In genomic region chr9:106284300-106284699, GRCh38 we compare ENCODE assay signal across 11 cellular contexts.
DNase-seq lines count a peak whose midpoint lies in the region; ATAC-seq and TF ChIP-seq lines count a peak whose summit lies in the region.
"Had no signal": no experiment of that assay in that cellular context is flagged by ENCODE, and none has a peak within 500 bp of the region (broad histone marks: within the 10 kb centered on the region; RNA-seq: fewer than 3 reads in every experiment).

No MANE protein-coding gene starts in this region.

- ATAC-seq in GM23338 (peak; percentile 81), HG03025 (IDR thresholded peaks at IDR 0.05; ENCODE audit: low FRiP score, unreplicated experiment) (no peak)
- ATAC-seq: left lung had no signal

- H3K27me3 ChIP-seq in GM23338 (ENCODE audit: insufficient read depth) (no peaks in the 10 kb centered on the region), neural progenitor cell (no peaks in the 10 kb centered on the region), spleen (replicated peaks in 1 of 7) (no peaks in the 10 kb centered on the region)
- H3K27me3 ChIP-seq: left lung, right lobe of liver had no signal

- H3K9me3 ChIP-seq in neural progenitor cell (ENCODE audit: low read depth) (no peaks in the 10 kb centered on the region), spleen (peaks cover 0 to 6% (median 0%) of the 10 kb centered on the region in 8 donors)
- H3K9me3 ChIP-seq: left lung, right lobe of liver had no signal

- H3K4me3 ChIP-seq in GM23338 (no peak overlapping the region), epithelial cell of esophagus (ENCODE audit: low read length) (no peak overlapping the region), neural progenitor cell (no peak overlapping the region), spleen (no peak overlapping the region)
- H3K4me3 ChIP-seq: left lung, right lobe of liver, SK-N-MC had no signal

- H3K36me3 Mint-ChIP-seq in GM23338 (ENCODE audit: low read depth) (no peaks in the 10 kb centered on the region), neural progenitor cell (no peaks in the 10 kb centered on the region)

- H3K36me3 ChIP-seq in GM23338 (ENCODE audit: insufficient read depth) (no peaks in the 10 kb centered on the region), neural progenitor cell (peaks cover 4% of the 10 kb centered on the region), spleen (no peaks in the 10 kb centered on the region)
- H3K36me3 ChIP-seq: left lung, right lobe of liver had no signal

- H3K4me3 Mint-ChIP-seq in GM23338 = no peak overlapping the region
- no peak overlapping the region for H3K4me3 Mint-ChIP-seq in neural progenitor cell

- H4K20me1 ChIP-seq in GM23338 (replicated peaks; ENCODE audit: insufficient read depth) (no peaks in the 10 kb centered on the region), neural progenitor cell (ENCODE audit: low read depth) (no peaks in the 10 kb centered on the region)

- TF ChIP-seq CTCF in GM23338 (conservative IDR thresholded peaks at IDR 0.05; ENCODE audit: low read depth in 2 of 2) = peak; percentile 54 to 75
- TF ChIP-seq CTCF in epithelial cell of esophagus (IDR thresholded peaks at IDR 0.05; ENCODE audit: insufficient read depth, low read depth, low read length, missing control alignments) = peak; percentile 13
- peak; percentile 63 for TF ChIP-seq CTCF in neural progenitor cell (IDR thresholded peaks at IDR 0.05)
- no peak for TF ChIP-seq CTCF in spleen (IDR thresholded peaks at IDR 0.05 in 8 of 11, conservative IDR thresholded peaks at IDR 0.05 in 3 of 11)

- H3K4me1 ChIP-seq in GM23338 (ENCODE audit: insufficient read depth) (no peaks in the 10 kb centered on the region), neural progenitor cell (peaks cover 27% of the 10 kb centered on the region), spleen (peaks cover 0 to 4% (median 0%) of the 10 kb centered on the region in 6 donors)
- H3K4me1 ChIP-seq: left lung, right lobe of liver had no signal

- no peaks in the 10 kb centered on the region for H3K9me2 ChIP-seq in GM23338 (ENCODE audit: insufficient read depth)

- H3K79me2 ChIP-seq in GM23338 (replicated peaks; ENCODE audit: insufficient read depth) (no peaks in the 10 kb centered on the region), neural progenitor cell (ENCODE audit: low read depth) (no peaks in the 10 kb centered on the region)

- no peak overlapping the region for H3K27ac ChIP-seq in GM23338 (ENCODE audit: low read depth)
- H3K27ac ChIP-seq in neural progenitor cell = no peak overlapping the region
- no peak overlapping the region for H3K27ac ChIP-seq in spleen
- H3K27ac ChIP-seq: left lung, right lobe of liver, SK-N-MC had no signal

- no peaks in the 10 kb centered on the region for H3F3A ChIP-seq in GM23338 (replicated peaks; ENCODE audit: low read depth)
- peaks cover 6% of the 10 kb centered on the region for H3F3A ChIP-seq in neural progenitor cell (ENCODE audit: low read depth)

- WGBS in spleen, 5 donors = 76 to 90% (median 87%) methylated on average over 4 of the region's 4 CpGs

- H3K4me1 Mint-ChIP-seq in GM23338 (peaks cover 23% of the 10 kb centered on the region), neural progenitor cell (peaks cover 19% of the 10 kb centered on the region)

- H3K9ac ChIP-seq in neural progenitor cell = no peak overlapping the region

- H3K9me3 Mint-ChIP-seq in GM23338 = no peaks in the 10 kb centered on the region; the same call in 2 of the 3 replicates
- peaks cover 2% of the 10 kb centered on the region for H3K9me3 Mint-ChIP-seq in neural progenitor cell

- H3K27ac Mint-ChIP-seq in GM23338 (no peak overlapping the region), neural progenitor cell (no peak overlapping the region)

- intact Hi-C loops in spleen (cut with DNase I; ENCODE audit: low total_unique reads) = no loop called here

- no peaks in the 10 kb centered on the region for H3K27me3 Mint-ChIP-seq in GM23338 (ENCODE audit: insufficient read depth, low read depth, poor library complexity)
- no peaks in the 10 kb centered on the region for H3K27me3 Mint-ChIP-seq in neural progenitor cell (ENCODE audit: insufficient read depth, low read depth)

- no peak overlapping the region for H2AFZ ChIP-seq in GM23338
- H2AFZ ChIP-seq in neural progenitor cell (replicated peaks) = peak overlapping the region; percentile 71

- DNase-seq in GM23338 (ENCODE audit: low spot score) = peak; percentile 63
- DNase-seq in NCI-H1694 (lab: John Stamatoyannopoulos, UW) = peak; percentile 11
- DNase-seq in epithelial cell of esophagus (ENCODE audit: low read depth) = peak; percentile 4
- peak; percentile 62 for DNase-seq in neural progenitor cell (ENCODE audit: low spot score)
- DNase-seq in spleen = no peak
- DNase-seq in NCI-H2029 treated with DMSO at 0.1 percent for 48 hours (lab: John Stamatoyannopoulos, UW) = no peak
- DNase-seq: left lung, NCI-H2227 treated with DMSO at 0.1 percent for 48 hours, right lobe of liver had no signal

- TF ChIP-seq POLR2A in spleen (IDR thresholded peaks at IDR 0.05) = no peak

- H3K4me2 ChIP-seq in GM23338 (no peak overlapping the region), neural progenitor cell (no peak overlapping the region)

TF ChIP-seq in GM23338, 12 proteins besides CTCF, POLR2A, EP300 and RAD21:
- TF ChIP-seq EZH2 (IDR thresholded peaks at IDR 0.05; ENCODE audit: low read depth, unreplicated experiment) (no peak), JUNB (IDR thresholded peaks at IDR 0.05; ENCODE audit: unreplicated experiment) (no peak), ZNF114 (CRISPR knock-in tag; IDR thresholded peaks at IDR 0.05) (no peak), ETS1 (IDR thresholded peaks at IDR 0.05) (no peak), STAT1 (IDR thresholded peaks at IDR 0.05; ENCODE audit: unreplicated experiment) (no peak)
- TF ChIP-seq, protein P1, sequence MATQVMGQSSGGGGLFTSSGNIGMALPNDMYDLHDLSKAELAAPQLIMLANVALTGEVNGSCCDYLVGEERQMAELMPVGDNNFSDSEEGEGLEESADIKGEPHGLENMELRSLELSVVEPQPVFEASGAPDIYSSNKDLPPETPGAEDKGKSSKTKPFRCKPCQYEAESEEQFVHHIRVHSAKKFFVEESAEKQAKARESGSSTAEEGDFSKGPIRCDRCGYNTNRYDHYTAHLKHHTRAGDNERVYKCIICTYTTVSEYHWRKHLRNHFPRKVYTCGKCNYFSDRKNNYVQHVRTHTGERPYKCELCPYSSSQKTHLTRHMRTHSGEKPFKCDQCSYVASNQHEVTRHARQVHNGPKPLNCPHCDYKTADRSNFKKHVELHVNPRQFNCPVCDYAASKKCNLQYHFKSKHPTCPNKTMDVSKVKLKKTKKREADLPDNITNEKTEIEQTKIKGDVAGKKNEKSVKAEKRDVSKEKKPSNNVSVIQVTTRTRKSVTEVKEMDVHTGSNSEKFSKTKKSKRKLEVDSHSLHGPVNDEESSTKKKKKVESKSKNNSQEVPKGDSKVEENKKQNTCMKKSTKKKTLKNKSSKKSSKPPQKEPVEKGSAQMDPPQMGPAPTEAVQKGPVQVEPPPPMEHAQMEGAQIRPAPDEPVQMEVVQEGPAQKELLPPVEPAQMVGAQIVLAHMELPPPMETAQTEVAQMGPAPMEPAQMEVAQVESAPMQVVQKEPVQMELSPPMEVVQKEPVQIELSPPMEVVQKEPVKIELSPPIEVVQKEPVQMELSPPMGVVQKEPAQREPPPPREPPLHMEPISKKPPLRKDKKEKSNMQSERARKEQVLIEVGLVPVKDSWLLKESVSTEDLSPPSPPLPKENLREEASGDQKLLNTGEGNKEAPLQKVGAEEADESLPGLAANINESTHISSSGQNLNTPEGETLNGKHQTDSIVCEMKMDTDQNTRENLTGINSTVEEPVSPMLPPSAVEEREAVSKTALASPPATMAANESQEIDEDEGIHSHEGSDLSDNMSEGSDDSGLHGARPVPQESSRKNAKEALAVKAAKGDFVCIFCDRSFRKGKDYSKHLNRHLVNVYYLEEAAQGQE (IDR thresholded peaks at IDR 0.05; ENCODE audit: unreplicated experiment) = no peak
TF ChIP-seq in GM23338: peak in this region for 0.

Comparison
In these comparisons a context has a peak if more than half of its experiments do, and no peak if none do; other contexts are left out.
1. DNase-seq: peak in GM23338 (single experiment), NCI-H1694 (single experiment), epithelial cell of esophagus (single experiment) and neural progenitor cell (single experiment); none in spleen (single experiment) and NCI-H2029 treated with DMSO at 0.1 percent for 48 hours (single experiment).
2. CTCF ChIP-seq: peak in GM23338 (2 of 2), epithelial cell of esophagus (single experiment) and neural progenitor cell (single experiment); none in spleen (0 of 11).